8 cellular contexts compared by ENCODE assay signal in the genomic region with DNA sequence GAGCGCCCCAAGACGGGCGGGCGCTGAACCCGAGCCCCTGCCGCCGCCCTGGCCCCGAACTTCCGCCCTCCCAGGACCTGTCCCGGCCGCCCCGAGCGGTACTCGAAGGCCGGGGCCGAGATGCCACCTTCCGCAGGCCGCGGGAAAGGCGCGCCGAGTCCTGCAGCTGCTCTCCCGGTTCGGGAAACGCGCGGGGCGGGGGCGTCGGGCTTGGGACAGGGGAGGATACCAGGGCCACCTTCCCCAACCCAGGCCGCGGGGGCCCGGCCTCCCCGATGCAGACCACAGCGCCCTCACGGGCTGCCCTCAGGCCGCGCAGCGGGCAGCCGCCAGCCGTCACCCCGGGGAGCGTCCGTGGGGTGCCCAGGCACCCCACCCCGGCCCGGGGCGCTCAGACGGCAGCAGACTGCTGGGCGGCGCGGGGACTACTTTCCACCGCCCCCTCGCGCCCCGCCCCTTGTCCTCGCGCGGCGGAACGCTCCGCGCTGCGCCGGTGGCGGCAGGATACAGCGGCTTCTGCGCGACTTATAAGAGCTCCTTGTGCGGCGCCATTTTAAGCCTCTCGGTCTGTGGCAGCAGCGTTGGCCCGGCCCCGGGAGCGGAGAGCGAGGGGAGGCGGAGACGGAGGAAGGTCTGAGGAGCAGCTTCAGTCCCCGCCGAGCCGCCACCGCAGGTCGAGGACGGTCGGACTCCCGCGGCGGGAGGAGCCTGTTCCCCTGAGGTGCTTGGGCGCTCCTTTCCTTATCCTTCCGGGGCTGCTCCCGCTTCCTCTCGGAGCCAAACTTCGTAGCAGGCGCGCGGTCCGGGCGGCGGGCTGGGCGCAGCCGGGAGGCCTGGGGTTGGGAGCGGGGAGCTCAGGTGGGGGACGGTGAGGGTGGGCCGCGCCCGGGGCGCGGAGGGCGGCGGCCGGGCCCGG. TPM values are rescaled to one million over a fixed set of nuclear protein-coding genes. Genes with fewer than 3 reads are reported as not detected.
A peak's percentile ranks its signal among the peaks of the same experiment; 100 is the strongest.
DNase-seq lines count a peak whose midpoint lies in the region; ATAC-seq, FAIRE-seq and TF ChIP-seq lines count a peak whose summit lies in the region.

A gene (plus strand): TSS at position 556 of the 916 bp plus-strand sequence. CDS start 24,564 bp downstream, outside the sequence.

- H3K36me3 ChIP-seq in vagina: no peaks in the 10 kb centered on the region

- H3K9me3 ChIP-seq in right cardiac atrium (ENCODE audit: control insufficient read depth, low read length): no peaks in the 10 kb centered on the region
- H3K9me3 ChIP-seq in vagina: no peaks in the 10 kb centered on the region

- H3K27ac ChIP-seq in right cardiac atrium (ENCODE audit: low read length) (peak within 1 kb of the TSS; percentile 95), vagina (peak within 1 kb of the TSS; percentile 98)

- FAIRE-seq in GM12891 (lab: Jason Lieb, UNC): peak; percentile 92

- ATAC-seq in HG02759 (IDR thresholded peaks at IDR 0.05; ENCODE audit: unreplicated experiment) (peak; percentile 76), right cardiac atrium (peak; percentile 95 to 96)

- TF ChIP-seq POLR2A in GM12891 (IDR thresholded peaks at IDR 0.05; ENCODE audit: low read depth, low read length): peak; percentile 97
- TF ChIP-seq POLR2A in vagina (IDR thresholded peaks at IDR 0.05): peak in 1 of 2 donors; percentile 94

- under 1% methylated on average over 112 of the region's 112 CpGs for WGBS in right cardiac atrium

- no peaks in the 10 kb centered on the region for H3K27me3 ChIP-seq in right cardiac atrium (ENCODE audit: control insufficient read depth, insufficient read depth)
- H3K27me3 ChIP-seq in vagina: no peaks in the 10 kb centered on the region

- H3K4me1 ChIP-seq in right cardiac atrium (ENCODE audit: control insufficient read depth, insufficient read depth, low read length) (no peaks in the 10 kb centered on the region), vagina (peaks cover 36% of the 10 kb centered on the region)

- peak within 1 kb of the TSS; percentile 93 for H3K4me3 ChIP-seq in right cardiac atrium (ENCODE audit: low read length)
- H3K4me3 ChIP-seq in vagina: peak within 1 kb of the TSS; percentile 73 to 79

- peak; percentile 49 for DNase-seq in GM12891 (ENCODE audit: insufficient read length, low spot score)
- peak; percentile 50 for DNase-seq in NCI-H1436 (lab: John Stamatoyannopoulos, UW)
- peak; percentile 81 to 97 (median 88) for DNase-seq in T-helper 2 cell
- DNase-seq in anterior cingulate cortex (lab: John Stamatoyannopoulos, UW): peak; percentile 30 to 93 (median 85)
- DNase-seq in right cardiac atrium: peak; percentile 92 to 98 (median 97)
- peak; percentile 92 for DNase-seq in putamen (ENCODE audit: low spot score)
- no peak for DNase-seq in vagina (ENCODE audit: extremely low spot score in 2 of 2)

- TF ChIP-seq CTCF in vagina (IDR thresholded peaks at IDR 0.05): no peak

- intact Hi-C loops in right cardiac atrium (cut with DNase I): loop anchor here in 2 of 4 donors (10.0 kb wide), 1 partner anchor 614 kb away; no protein-coding TSS in a partner anchor
- intact Hi-C loops in vagina (cut with DNase I): loop anchor here (10.0 kb wide), 1 partner anchor 614 kb away; no protein-coding TSS in a partner anchor

TF ChIP-seq in GM12891, 5 proteins besides CTCF, POLR2A, EP300 and RAD21:
- TF ChIP-seq POLR2AphosphoS5 (IDR thresholded peaks at IDR 0.05; ENCODE audit: low read depth, low read length): peak; percentile 98
- no peak for TF ChIP-seq SPI1 (IDR thresholded peaks at IDR 0.05; ENCODE audit: low read depth, low read length)
- peak; percentile 36 for TF ChIP-seq PAX5 (IDR thresholded peaks at IDR 0.05; ENCODE audit: insufficient read depth, low read length, severe bottlenecking)
- TF ChIP-seq POU2F2 (IDR thresholded peaks at IDR 0.05; ENCODE audit: low read depth, low read length): peak; percentile 92
- TF ChIP-seq TAF1 (IDR thresholded peaks at IDR 0.05; ENCODE audit: low read depth, low read length): peak; percentile 98

RNA-seq across cellular contexts. Expression of the gene that starts here (rescaled TPM):
- 84.5 TPM for polyA plus RNA-seq in GM12891 (2012; ENCODE audit: low read depth, missing spikeins)
- total RNA-seq in right cardiac atrium (100 to 1,000 TPM; 154 to 263 (median 180) TPM), vagina (505 TPM)
- 53.5 TPM for polyA plus RNA-seq in right cardiac atrium

Comparison
In these comparisons a context has a peak if more than half of its experiments do, and no peak if none do; other contexts are left out.
1. DNase-seq: peak in GM12891 (single experiment), NCI-H1436 (single experiment), T-helper 2 cell (5 of 5), anterior cingulate cortex (58 of 58), right cardiac atrium (3 of 3) and putamen (single experiment); none in vagina (0 of 2).